5 cellular contexts compared by ENCODE assay signal in the genomic region with DNA sequence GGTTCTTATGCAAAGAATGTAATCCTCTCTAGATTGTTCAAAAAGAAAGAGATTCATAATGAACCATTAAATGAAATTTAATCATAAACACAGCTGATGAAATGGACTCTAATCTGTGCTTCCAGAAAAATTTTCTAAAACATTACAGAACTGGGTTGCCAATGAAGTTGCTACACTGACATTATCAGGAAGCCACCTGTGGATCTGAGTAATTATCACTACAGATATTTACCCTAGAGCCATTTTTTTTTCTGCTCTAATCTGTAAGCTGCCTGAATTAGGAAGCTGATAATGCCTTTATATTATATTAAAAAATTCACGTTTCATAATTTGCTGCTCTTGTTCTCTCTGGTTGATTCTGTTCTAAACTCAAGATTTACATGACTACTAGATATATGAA.
"Had no signal": no experiment of that assay in that cellular context is flagged by ENCODE, and none has a peak within 500 bp of the region (broad histone marks: within the 10 kb centered on the region; RNA-seq: fewer than 3 reads in every experiment).

No MANE protein-coding gene starts in this region.

- DNase-seq: H9, HCEC 1CT had no signal

- H3K4me3 ChIP-seq: GM23338 had no signal

- H2AFZ ChIP-seq: GM23338 had no signal

- H3K4me2 ChIP-seq: GM23338 had no signal

- ATAC-seq: GM23338, HepG2 had no signal

- H3K27ac ChIP-seq: HL-60 had no signal
